In genomic region chr14:59020382-59020781, GRCh38 we compare ENCODE assay signal across 10 cellular contexts.
A peak's percentile ranks its signal among the peaks of the same experiment; 100 is the strongest.
DNase-seq lines count a peak whose midpoint lies in the region; ATAC-seq, FAIRE-seq and TF ChIP-seq lines count a peak whose summit lies in the region.
"Had no signal": no experiment of that assay in that cellular context is flagged by ENCODE, and none has a peak within 500 bp of the region (broad histone marks: within the 10 kb centered on the region; RNA-seq: fewer than 3 reads in every experiment).

No MANE protein-coding gene starts in this region.

- H3K36me3 Mint-ChIP-seq in CD8-positive, alpha-beta T cell = no peaks in the 10 kb centered on the region

- H3K27ac Mint-ChIP-seq in CD8-positive, alpha-beta T cell = no peak overlapping the region

- no peaks in the 10 kb centered on the region for H3K4me1 Mint-ChIP-seq in CD8-positive, alpha-beta T cell (ENCODE audit: low read depth)

- no peaks in the 10 kb centered on the region for H4K20me1 ChIP-seq in OCI-LY1 (ENCODE audit: insufficient read depth, low read length)

- H3K36me3 ChIP-seq in OCI-LY1 (ENCODE audit: insufficient read depth, low read length) (no peaks in the 10 kb centered on the region), left lung (no peaks in the 10 kb centered on the region)
- H3K36me3 ChIP-seq in CD8-positive, alpha-beta T cell (ENCODE audit: insufficient read depth, low read length) = no peaks in the 10 kb centered on the region
- H3K36me3 ChIP-seq: thoracic aorta had no signal

- CTCF ChIA-PET in AG04450 (lab: Charles Lee) = interaction anchor here (0.6 to 2.6 kb wide), 18 partner anchors 9 to 519 kb away, joined by 3 to 17 read pairs (median 3); no protein-coding TSS in a partner anchor
- CTCF ChIA-PET in CD8-positive, alpha-beta T cell (lab: Charles Lee) = no interaction called here

- no peaks in the 10 kb centered on the region for H3F3A ChIP-seq in OCI-LY1 (ENCODE audit: insufficient read depth, low read length)

- POLR2A ChIA-PET in AG04450 (lab: Yijun Ruan, JAX) = no interaction called here
- POLR2A ChIA-PET in CD8-positive, alpha-beta T cell (lab: Charles Lee) = no interaction called here

- H3K27ac ChIP-seq in AG04450 (ENCODE audit: low read depth, low read length) (no peak overlapping the region), OCI-LY1 (ENCODE audit: low read depth, low read length, poor library complexity, severe bottlenecking) (no peak overlapping the region), left lung (no peak overlapping the region)
- no peak overlapping the region for H3K27ac ChIP-seq in CD8-positive, alpha-beta T cell (ENCODE audit: low read depth, low read length)
- H3K27ac ChIP-seq: thoracic aorta had no signal

- no peaks in the 10 kb centered on the region for H3K9me3 Mint-ChIP-seq in CD8-positive, alpha-beta T cell

- ATAC-seq in left lung (no peak), GM21619 (IDR thresholded peaks at IDR 0.05; ENCODE audit: unreplicated experiment) (no peak)
- no peak for ATAC-seq in CD8-positive, alpha-beta T cell

- no peak for DNase-seq in AG04450 (ENCODE audit: low read depth, low spot score)
- no peak for DNase-seq in GM12891 (ENCODE audit: insufficient read length, low spot score)
- DNase-seq in foreskin melanocyte = peak; percentile 26
- no peak for DNase-seq in left lung
- no peak for DNase-seq in OCI-M2 (lab: John Stamatoyannopoulos, UW; ENCODE audit: unreplicated experiment)
- DNase-seq in CD8-positive, alpha-beta T cell = no peak

- H3K27me3 Mint-ChIP-seq in CD8-positive, alpha-beta T cell (ENCODE audit: low read depth) = peaks cover 10% of the 10 kb centered on the region

- H3K4me3 ChIP-seq in AG04450 (ENCODE audit: low read depth, low read length) (no peak overlapping the region), OCI-LY1 (ENCODE audit: low read depth, low read length, poor library complexity, severe bottlenecking) (no peak overlapping the region), left lung (no peak overlapping the region)
- H3K4me3 ChIP-seq in CD8-positive, alpha-beta T cell (ENCODE audit: low read depth, low read length) = no peak overlapping the region
- H3K4me3 ChIP-seq: lung, thoracic aorta had no signal

- H3K27me3 ChIP-seq in AG04450 (ENCODE audit: control insufficient read depth, insufficient read depth, low read length) (no peaks in the 10 kb centered on the region), OCI-LY1 (ENCODE audit: insufficient read depth, low read length) (no peaks in the 10 kb centered on the region), left lung (no peaks in the 10 kb centered on the region)
- no peaks in the 10 kb centered on the region for H3K27me3 ChIP-seq in CD8-positive, alpha-beta T cell (ENCODE audit: insufficient read depth, low read length)

- no peaks in the 10 kb centered on the region for H3K79me2 ChIP-seq in OCI-LY1 (ENCODE audit: insufficient read depth, low read length)

- no peaks in the 10 kb centered on the region for H3K4me1 ChIP-seq in OCI-LY1 (ENCODE audit: insufficient read depth, low read length, severe bottlenecking)
- no peaks in the 10 kb centered on the region for H3K4me1 ChIP-seq in left lung
- H3K4me1 ChIP-seq in CD8-positive, alpha-beta T cell (ENCODE audit: insufficient read depth, low read length) = no peaks in the 10 kb centered on the region

- no peak for TF ChIP-seq POLR2A in GM12891 (IDR thresholded peaks at IDR 0.05; ENCODE audit: low read depth, low read length)

- H3K9me3 ChIP-seq in AG04450 (ENCODE audit: control insufficient read depth, insufficient read depth, low read length) (no peaks in the 10 kb centered on the region; the same call in 1 of the 2 replicates), OCI-LY1 (ENCODE audit: low read length) (no peaks in the 10 kb centered on the region), left lung (no peaks in the 10 kb centered on the region)
- H3K9me3 ChIP-seq in CD8-positive, alpha-beta T cell (ENCODE audit: low read length) = no peaks in the 10 kb centered on the region
- H3K9me3 ChIP-seq: thoracic aorta had no signal

- no peak overlapping the region for H3K4me2 ChIP-seq in OCI-LY1 (ENCODE audit: low read length)

- H2AFZ ChIP-seq in OCI-LY1 (ENCODE audit: low read length) = no peak overlapping the region

- no peak overlapping the region for H3K9ac ChIP-seq in OCI-LY1 (ENCODE audit: low read length)

- intact Hi-C loops in left lung (cut with DNase I) = no loop called here
- intact Hi-C loops in CD8-positive, alpha-beta T cell (cut with DNase I, micrococcal nuclease) = loop anchor here in 1 of 2 experiments (10.0 kb wide), 1 partner anchor 1164 kb away; no protein-coding TSS in a partner anchor

- no peaks in the 10 kb centered on the region for H3K9me2 ChIP-seq in OCI-LY1 (ENCODE audit: low read depth, low read length)

- FAIRE-seq in GM12891 (lab: Jason Lieb, UNC) = peak; percentile 56

- TF ChIP-seq CTCF in AG04450 (IDR thresholded peaks at IDR 0.05; ENCODE audit: low read depth, low read length) (peak; percentile 65), OCI-LY1 (IDR thresholded peaks at IDR 0.05; ENCODE audit: low read length) (peak; percentile 51), left lung (IDR thresholded peaks at IDR 0.05) (peak in 1 of 2 donors; percentile 36)
- TF ChIP-seq CTCF in CD8-positive, alpha-beta T cell (IDR thresholded peaks at IDR 0.05) = no peak

- H3K4me3 Mint-ChIP-seq in CD8-positive, alpha-beta T cell = no peak overlapping the region

TF ChIP-seq in GM12891, 5 proteins besides CTCF, POLR2A, EP300 and RAD21:
- no peak for TF ChIP-seq TAF1 (IDR thresholded peaks at IDR 0.05; ENCODE audit: low read depth, low read length)
- no peak for TF ChIP-seq PAX5 (IDR thresholded peaks at IDR 0.05; ENCODE audit: insufficient read depth, low read length, severe bottlenecking)
- TF ChIP-seq POU2F2 (IDR thresholded peaks at IDR 0.05; ENCODE audit: low read depth, low read length) = no peak
- TF ChIP-seq SPI1 (IDR thresholded peaks at IDR 0.05; ENCODE audit: low read depth, low read length) = no peak
- TF ChIP-seq POLR2AphosphoS5 (IDR thresholded peaks at IDR 0.05; ENCODE audit: low read depth, low read length) = no peak
TF ChIP-seq in GM12891: peak in this region for 0.
